29 cellular contexts compared by ENCODE assay signal in genomic region chr20:61613885-61614284, GRCh38.
"Had no signal": no experiment of that assay in that cellular context is flagged by ENCODE, and none has a peak within 500 bp of the region (broad histone marks: within the 10 kb centered on the region; RNA-seq: fewer than 3 reads in every experiment).

No MANE protein-coding gene starts in this region.

- H3K4me3 Mint-ChIP-seq: stimulated activated effector memory CD8-positive, alpha-beta T cell treated with anti-CD3 and anti-CD28 coated beads, Interleukin-12 subunit alpha, Interleukin-12 subunit beta, amount 100 ng/mL, for 72 hours; stimulated activated memory B cell treated with anti-CD40 and anti-IgM and Interleukin-4, amounts not matched to agents 10 μg/mL and 1 μg/mL and 100 μg/mL, for 72 hours; stimulated activated naive B cell treated with anti-CD40 and anti-IgM and Interleukin-4, amounts not matched to agents 10 μg/mL and 1 μg/mL and 100 μg/mL, for 72 hours; stimulated activated naive CD8-positive, alpha-beta T cell treated with anti-CD3 and anti-CD28 coated beads, Interleukin-15, amount 100 ng/mL, for 72 hours; stimulated activated naive CD8-positive, alpha-beta T cell treated with anti-CD3 and anti-CD28 coated beads, Interleukin-15, Interleukin-2, amounts not matched to agents 100 ng/mL and 50 ng/mL, for 24 hours; type B pancreatic cell had no signal

- H3K27me3 ChIP-seq: testis, thyroid gland, tibial nerve, upper lobe of left lung, uterus, vagina had no signal

- H3K27ac Mint-ChIP-seq: stimulated activated effector memory CD8-positive, alpha-beta T cell treated with anti-CD3 and anti-CD28 coated beads, Interleukin-12 subunit alpha, Interleukin-12 subunit beta, amount 100 ng/mL, for 72 hours; stimulated activated memory B cell treated with anti-CD40 and anti-IgM and Interleukin-4, amounts not matched to agents 10 μg/mL and 1 μg/mL and 100 μg/mL, for 72 hours; stimulated activated naive B cell treated with anti-CD40 and anti-IgM and Interleukin-4, amounts not matched to agents 10 μg/mL and 1 μg/mL and 100 μg/mL, for 72 hours; stimulated activated naive CD8-positive, alpha-beta T cell treated with anti-CD3 and anti-CD28 coated beads, Interleukin-15, amount 100 ng/mL, for 72 hours; stimulated activated naive CD8-positive, alpha-beta T cell treated with anti-CD3 and anti-CD28 coated beads, Interleukin-15, Interleukin-2, amounts not matched to agents 100 ng/mL and 50 ng/mL, for 24 hours; type B pancreatic cell had no signal

- H3K27me3 Mint-ChIP-seq: stimulated activated memory B cell treated with anti-CD40 and anti-IgM and Interleukin-4, amounts not matched to agents 10 μg/mL and 1 μg/mL and 100 μg/mL, for 72 hours; stimulated activated naive B cell treated with anti-CD40 and anti-IgM and Interleukin-4, amounts not matched to agents 10 μg/mL and 1 μg/mL and 100 μg/mL, for 72 hours; stimulated activated naive CD8-positive, alpha-beta T cell treated with anti-CD3 and anti-CD28 coated beads, Interleukin-15, amount 100 ng/mL, for 72 hours; stimulated activated naive CD8-positive, alpha-beta T cell treated with anti-CD3 and anti-CD28 coated beads, Interleukin-15, Interleukin-2, amounts not matched to agents 100 ng/mL and 50 ng/mL, for 24 hours had no signal

- H3K4me1 Mint-ChIP-seq: stimulated activated effector memory CD8-positive, alpha-beta T cell treated with anti-CD3 and anti-CD28 coated beads, Interleukin-12 subunit alpha, Interleukin-12 subunit beta, amount 100 ng/mL, for 72 hours; stimulated activated memory B cell treated with anti-CD40 and anti-IgM and Interleukin-4, amounts not matched to agents 10 μg/mL and 1 μg/mL and 100 μg/mL, for 72 hours; stimulated activated naive B cell treated with anti-CD40 and anti-IgM and Interleukin-4, amounts not matched to agents 10 μg/mL and 1 μg/mL and 100 μg/mL, for 72 hours; stimulated activated naive CD8-positive, alpha-beta T cell treated with anti-CD3 and anti-CD28 coated beads, Interleukin-15, amount 100 ng/mL, for 72 hours had no signal

- H3K4me1 ChIP-seq: stomach, suprapubic skin, testis, thyroid gland, tibial artery, tibial nerve, transverse colon, upper lobe of left lung, upper lobe of right lung, uterus, vagina had no signal

- ATAC-seq: stimulated activated effector memory CD8-positive, alpha-beta T cell treated with anti-CD3 and anti-CD28 coated beads, Interleukin-12 subunit alpha, Interleukin-12 subunit beta, amount 100 ng/mL, for 72 hours; stimulated activated naive B cell treated with anti-CD40 and anti-IgM and Interleukin-4, amounts not matched to agents 10 μg/mL and 1 μg/mL and 100 μg/mL, for 72 hours; stimulated activated naive CD8-positive, alpha-beta T cell treated with anti-CD3 and anti-CD28 coated beads, Interleukin-15, amount 100 ng/mL, for 72 hours; stimulated activated naive CD8-positive, alpha-beta T cell treated with anti-CD3 and anti-CD28 coated beads, Interleukin-15, Interleukin-2, amounts not matched to agents 100 U/mL and 50 U/mL, for 24 hours; upper lobe of right lung had no signal

- DNase-seq: stimulated activated CD4-positive, alpha-beta T cell treated with anti-CD3 and anti-CD28 coated beads, Interleukin-2, amount 100 ng/mL, for 48 hours; stimulated activated CD4-positive, alpha-beta T cell treated with anti-CD3 and anti-CD28 coated beads, Interleukin-4, amount 100 ng/mL, for 1 hour; stimulated activated CD4-positive, alpha-beta T cell treated with anti-CD3 and anti-CD28 coated beads, Interleukin-4, amount 100 ng/mL, for 24 hours; stimulated activated CD4-positive, alpha-beta T cell treated with anti-CD3 and anti-CD28 coated beads, Interleukin-4, amount 100 ng/mL, for 4 hours; stimulated activated CD8-positive, alpha-beta memory T cell treated with anti-CD3 and anti-CD28 coated beads, Interleukin-4, amount 100 ng/mL, for 48 hours; stimulated activated naive B cell treated with anti-CD40 and anti-IgM and Interleukin-4, amounts not matched to agents 10 μg/mL and 1 μg/mL and 100 μg/mL, for 72 hours; stimulated activated naive CD4-positive, alpha-beta T cell; stimulated activated naive CD4-positive, alpha-beta T cell treated with Interleukin-2 at 50 U/mL for 16 hours; stimulated activated naive CD8-positive, alpha-beta T cell treated with anti-CD3 and anti-CD28 coated beads, Interleukin-15, amount 100 ng/mL, for 72 hours; stimulated activated naive CD8-positive, alpha-beta T cell treated with anti-CD3 and anti-CD28 coated beads, Interleukin-15, Interleukin-2, amounts not matched to agents 100 U/mL and 50 U/mL, for 24 hours; stomach; substantia nigra; testis; thyroid gland; tibial artery; transverse colon; trophoblast cell; upper lobe of left lung; upper lobe of right lung; uterus had no signal

- H3K36me3 ChIP-seq: stomach, suprapubic skin, thoracic aorta, thyroid gland, tibial artery, tibial nerve, transverse colon, upper lobe of left lung, upper lobe of right lung, uterus, vagina had no signal

- FAIRE-seq: urothelium cell line had no signal

- H3K36me3 Mint-ChIP-seq: stimulated activated effector memory CD8-positive, alpha-beta T cell treated with anti-CD3 and anti-CD28 coated beads, Interleukin-12 subunit alpha, Interleukin-12 subunit beta, amount 100 ng/mL, for 72 hours; stimulated activated memory B cell treated with anti-CD40 and anti-IgM and Interleukin-4, amounts not matched to agents 10 μg/mL and 1 μg/mL and 100 μg/mL, for 72 hours; stimulated activated naive B cell treated with anti-CD40 and anti-IgM and Interleukin-4, amounts not matched to agents 10 μg/mL and 1 μg/mL and 100 μg/mL, for 72 hours; type B pancreatic cell had no signal

- H3K4me3 ChIP-seq: stomach, suprapubic skin, testis, thoracic aorta, thyroid gland, tibial artery, tibial nerve, transverse colon, upper lobe of left lung, upper lobe of right lung, uterus, vagina had no signal

- H3K9me3 ChIP-seq: testis, thoracic aorta, thyroid gland, transverse colon, upper lobe of left lung, upper lobe of right lung, uterus, vagina had no signal

- H3K27ac ChIP-seq: stomach, suprapubic skin, testis, thoracic aorta, thyroid gland, tibial artery, tibial nerve, transverse colon, upper lobe of left lung, upper lobe of right lung, uterus, vagina had no signal
